Comparison of ENCODE assay signal across 8 cellular contexts in the genomic region with DNA sequence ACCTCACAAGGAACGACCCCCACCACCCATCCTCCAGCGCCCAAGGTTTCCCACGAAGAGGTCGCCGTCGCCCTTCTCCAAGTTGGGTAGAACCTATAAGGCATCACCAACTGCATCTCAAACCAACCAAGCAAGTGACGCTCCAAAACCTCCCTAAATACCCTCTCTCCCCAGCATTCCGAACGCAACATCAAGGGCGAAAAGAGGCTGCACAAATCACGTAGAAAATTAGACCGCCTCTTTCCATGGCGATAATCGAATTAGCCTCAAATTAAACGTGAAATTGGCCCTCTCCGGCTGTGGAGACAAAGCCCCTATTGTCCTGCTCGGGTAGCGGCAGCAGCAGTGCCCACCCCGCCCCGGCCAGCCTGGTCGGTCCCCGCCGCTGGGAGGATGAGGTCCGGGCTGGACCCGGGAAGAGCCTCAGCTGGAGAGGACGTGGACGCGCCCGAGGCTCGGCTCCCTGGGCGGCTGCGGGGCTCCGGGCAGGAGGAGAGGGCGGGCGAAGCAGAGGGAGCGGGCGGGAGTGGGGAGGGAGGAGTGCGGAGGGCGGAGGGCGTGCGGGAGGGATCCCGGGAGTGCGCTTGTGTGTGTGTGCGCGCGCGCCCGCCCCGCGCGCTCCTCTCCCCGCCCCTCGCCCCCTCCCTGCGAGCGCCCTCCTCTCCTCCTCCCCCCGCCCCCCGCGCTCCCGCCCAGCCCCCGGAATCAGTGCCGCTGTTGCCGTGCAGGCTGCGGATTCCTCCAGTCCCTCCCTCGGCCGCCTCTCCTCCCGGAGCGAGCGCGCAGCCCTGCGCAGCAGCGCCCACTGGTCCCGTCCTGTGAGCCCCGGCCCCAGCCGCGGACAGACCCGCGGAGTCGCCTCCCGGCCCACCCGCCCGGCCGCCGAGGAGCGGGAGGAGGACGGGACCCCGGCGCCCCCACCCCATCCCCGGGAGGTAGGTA. TPM values are rescaled to one million over a fixed set of nuclear protein-coding genes. Genes with fewer than 3 reads are reported as not detected.
DNase-seq lines count a peak whose midpoint lies in the region; ATAC-seq and TF ChIP-seq lines count a peak whose summit lies in the region.

A gene (plus strand): TSS at position 744 of the 942 bp plus-strand sequence. CDS start 70,092 bp downstream, outside the sequence.

- peak within 1 kb of the TSS; percentile 99 for H3K4me3 Mint-ChIP-seq in HFFc6

- H3K27ac ChIP-seq in esophagus squamous epithelium (peak within 1 kb of the TSS; percentile 81 to 93 (median 91)), tibial artery (peak within 1 kb of the TSS; percentile 94 to 96)

- TF ChIP-seq CTCF in HFFc6 (IDR thresholded peaks at IDR 0.05) (no peak), esophagus squamous epithelium (IDR thresholded peaks at IDR 0.05) (no peak), mucosa of descending colon (IDR thresholded peaks at IDR 0.05) (no peak), tibial artery (IDR thresholded peaks at IDR 0.05) (peak in 1 of 2 experiments; percentile 6)

- peak; percentile 81 for ATAC-seq in mucosa of descending colon

- TF ChIP-seq POLR2A in esophagus squamous epithelium (IDR thresholded peaks at IDR 0.05) = peak in 2 of 4 donors; percentile 39 to 51

- peaks cover 5% of the 10 kb centered on the region; the same call in 1 of the 2 replicates for H3K27me3 Mint-ChIP-seq in HFFc6 (ENCODE audit: insufficient read depth)

- H3K9me3 ChIP-seq in esophagus squamous epithelium = no peaks in the 10 kb centered on the region
- H3K9me3 ChIP-seq in mucosa of descending colon = no peaks in the 10 kb centered on the region
- H3K9me3 ChIP-seq in tibial artery = no peaks in the 10 kb centered on the region

- peak within 1 kb of the TSS; percentile 85 for H3K27ac Mint-ChIP-seq in HFFc6

- intact Hi-C loops in esophagus squamous epithelium (cut with DNase I) = no loop called here
- intact Hi-C loops in mucosa of descending colon (cut with DNase I, micrococcal nuclease) = no loop called here
- intact Hi-C loops in tibial artery (cut with DNase I; ENCODE audit: low total_unique reads) = no loop called here

- H3K4me1 ChIP-seq in esophagus squamous epithelium = peaks cover 7 to 55% (median 8%) of the 10 kb centered on the region in 3 donors
- H3K4me1 ChIP-seq in mucosa of descending colon (ENCODE audit: low read depth) = peaks cover 9% of the 10 kb centered on the region
- peaks cover 0 to 37% (median 11%) of the 10 kb centered on the region in 4 donors for H3K4me1 ChIP-seq in tibial artery

- 0 to 1% methylated on average over 5 to 19 of the region's 88 CpGs for WGBS in esophagus squamous epithelium, 2 donors

- H3K27me3 ChIP-seq in esophagus squamous epithelium (peaks cover 0 to 57% (median 0%) of the 10 kb centered on the region in 4 donors), tibial artery (no peaks in the 10 kb centered on the region)

- H3K36me3 ChIP-seq in esophagus squamous epithelium = no peaks in the 10 kb centered on the region
- H3K36me3 ChIP-seq in mucosa of descending colon (ENCODE audit: low read depth) = no peaks in the 10 kb centered on the region
- H3K36me3 ChIP-seq in tibial artery = no peaks in the 10 kb centered on the region

- H3K4me3 ChIP-seq in esophagus squamous epithelium (peak within 1 kb of the TSS; percentile 57 to 89 (median 72)), mucosa of descending colon (peak within 1 kb of the TSS; percentile 42), tibial artery (peak within 1 kb of the TSS; percentile 86 to 96)

- DNase-seq in EH (ENCODE audit: low read depth) = peak; percentile 90
- DNase-seq in HFFc6 = peak; percentile 71
- DNase-seq in NCI-H345 treated with DMSO at 0.1 percent for 48 hours (lab: John Stamatoyannopoulos, UW; ENCODE audit: unreplicated experiment) = peak; percentile 60
- DNase-seq in activated T-cell treated with anti-CD3 and anti-CD28 coated beads for 4 hours = peak; percentile 4
- no peak for DNase-seq in esophagus squamous epithelium (lab: John Stamatoyannopoulos, UW)
- DNase-seq in mucosa of descending colon = peak; percentile 59 to 81 (median 74)
- peak; percentile 87 to 96 for DNase-seq in tibial artery
- no peak for DNase-seq in KG1 (lab: John Stamatoyannopoulos, UW)

- peaks cover 31% of the 10 kb centered on the region for H3K4me1 Mint-ChIP-seq in HFFc6 (ENCODE audit: low read depth)

- H3K9me3 Mint-ChIP-seq in HFFc6 = no peaks in the 10 kb centered on the region

- H3K36me3 Mint-ChIP-seq in HFFc6 (ENCODE audit: low read depth) = no peaks in the 10 kb centered on the region; the same call in 1 of the 2 replicates

RNA-seq across cellular contexts. Expression of the gene that starts here (rescaled TPM):
- 100 to 1,000 TPM; 128 to 169 (median 159) TPM for total RNA-seq in HFFc6 (2021; fragmentation: NEBNext Ultra II Directional; extraction: Animal tissue kit (Norgen Biotek cat#: 25700))
- 100 to 1,000 TPM in 2 of 4 donors, 10 to 100 TPM in 2; 65.0 to 217 (median 85.3) TPM for total RNA-seq in esophagus squamous epithelium
- total RNA-seq in mucosa of descending colon = 100 to 1,000 TPM; 237 to 396 (median 392) TPM

Comparison
In these comparisons a context has a peak if more than half of its experiments do, and no peak if none do; other contexts are left out.
1. DNase-seq: peak in EH (single experiment), HFFc6 (single experiment), NCI-H345 treated with DMSO at 0.1 percent for 48 hours (single experiment), activated T-cell treated with anti-CD3 and anti-CD28 coated beads for 4 hours (single experiment), mucosa of descending colon (3 of 3) and tibial artery (2 of 2); none in esophagus squamous epithelium (single experiment) and KG1 (single experiment).
2. Peak in every context shown above with its lines, with median percentiles within 50 percentile points of each other: H3K4me3 ChIP-seq.